ENCODE assay signal across 1 cellular context in the genomic region with DNA sequence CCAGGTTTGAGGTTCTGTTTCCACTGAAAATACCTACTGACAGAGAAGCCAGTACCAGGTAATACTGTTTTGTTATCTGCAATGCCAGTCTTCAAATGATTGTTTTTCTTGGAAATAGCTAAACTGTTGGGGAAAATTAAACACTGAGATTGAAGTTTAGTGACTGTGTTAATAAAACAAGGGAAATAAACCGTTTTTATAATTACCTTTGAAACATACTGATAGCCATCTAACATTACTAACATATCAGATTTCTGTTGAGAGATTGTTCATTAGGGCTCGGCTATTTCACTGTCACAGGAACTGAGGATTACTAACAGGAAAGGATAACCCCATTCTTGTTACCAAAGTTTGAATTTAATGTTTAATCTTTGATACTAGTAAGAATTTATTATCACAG.
A peak's percentile ranks its signal among the peaks of the same experiment; 100 is the strongest.
TF ChIP-seq lines count a peak whose summit lies in the region.

No MANE protein-coding gene starts in this region.

TF ChIP-seq in HEK293, 187 proteins besides CTCF, POLR2A, EP300 and RAD21 (continued from another document):
- TF ChIP-seq, protein P1, sequence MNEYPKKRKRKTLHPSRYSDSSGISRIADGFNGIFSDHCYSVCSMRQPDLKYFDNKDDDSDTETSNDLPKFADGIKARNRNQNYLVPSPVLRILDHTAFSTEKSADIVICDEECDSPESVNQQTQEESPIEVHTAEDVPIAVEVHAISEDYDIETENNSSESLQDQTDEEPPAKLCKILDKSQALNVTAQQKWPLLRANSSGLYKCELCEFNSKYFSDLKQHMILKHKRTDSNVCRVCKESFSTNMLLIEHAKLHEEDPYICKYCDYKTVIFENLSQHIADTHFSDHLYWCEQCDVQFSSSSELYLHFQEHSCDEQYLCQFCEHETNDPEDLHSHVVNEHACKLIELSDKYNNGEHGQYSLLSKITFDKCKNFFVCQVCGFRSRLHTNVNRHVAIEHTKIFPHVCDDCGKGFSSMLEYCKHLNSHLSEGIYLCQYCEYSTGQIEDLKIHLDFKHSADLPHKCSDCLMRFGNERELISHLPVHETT (tag by site-specific recombination; IDR thresholded peaks at IDR 0.05): no peak
- TF ChIP-seq ZNF138 (tag by site-specific recombination; IDR thresholded peaks at IDR 0.05; ENCODE audit: borderline replicate concordance): no peak
- TF ChIP-seq ZNF19 (tag by site-specific recombination; IDR thresholded peaks at IDR 0.05; ENCODE audit: low read depth): no peak
- TF ChIP-seq, protein P2, sequence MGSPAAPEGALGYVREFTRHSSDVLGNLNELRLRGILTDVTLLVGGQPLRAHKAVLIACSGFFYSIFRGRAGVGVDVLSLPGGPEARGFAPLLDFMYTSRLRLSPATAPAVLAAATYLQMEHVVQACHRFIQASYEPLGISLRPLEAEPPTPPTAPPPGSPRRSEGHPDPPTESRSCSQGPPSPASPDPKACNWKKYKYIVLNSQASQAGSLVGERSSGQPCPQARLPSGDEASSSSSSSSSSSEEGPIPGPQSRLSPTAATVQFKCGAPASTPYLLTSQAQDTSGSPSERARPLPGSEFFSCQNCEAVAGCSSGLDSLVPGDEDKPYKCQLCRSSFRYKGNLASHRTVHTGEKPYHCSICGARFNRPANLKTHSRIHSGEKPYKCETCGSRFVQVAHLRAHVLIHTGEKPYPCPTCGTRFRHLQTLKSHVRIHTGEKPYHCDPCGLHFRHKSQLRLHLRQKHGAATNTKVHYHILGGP (tag by site-specific recombination; IDR thresholded peaks at IDR 0.05): peak; percentile 27; the same call in 1 of the 2 replicates
- TF ChIP-seq FEZF1 (tag by site-specific recombination; IDR thresholded peaks at IDR 0.05): peak; percentile 66
- TF ChIP-seq ZNF214 (tag by site-specific recombination; IDR thresholded peaks at IDR 0.05; ENCODE audit: borderline replicate concordance): no peak
- TF ChIP-seq, protein P3, sequence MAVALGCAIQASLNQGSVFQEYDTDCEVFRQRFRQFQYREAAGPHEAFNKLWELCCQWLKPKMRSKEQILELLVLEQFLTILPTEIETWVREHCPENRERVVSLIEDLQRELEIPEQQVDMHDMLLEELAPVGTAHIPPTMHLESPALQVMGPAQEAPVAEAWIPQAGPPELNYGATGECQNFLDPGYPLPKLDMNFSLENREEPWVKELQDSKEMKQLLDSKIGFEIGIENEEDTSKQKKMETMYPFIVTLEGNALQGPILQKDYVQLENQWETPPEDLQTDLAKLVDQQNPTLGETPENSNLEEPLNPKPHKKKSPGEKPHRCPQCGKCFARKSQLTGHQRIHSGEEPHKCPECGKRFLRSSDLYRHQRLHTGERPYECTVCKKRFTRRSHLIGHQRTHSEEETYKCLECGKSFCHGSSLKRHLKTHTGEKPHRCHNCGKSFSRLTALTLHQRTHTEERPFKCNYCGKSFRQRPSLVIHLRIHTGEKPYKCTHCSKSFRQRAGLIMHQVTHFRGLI (tag by site-specific recombination; IDR thresholded peaks at IDR 0.05): peak; percentile 13; the same call in 1 of the 2 replicates
- TF ChIP-seq ZNF48 (tag by site-specific recombination; IDR thresholded peaks at IDR 0.05): no peak
- TF ChIP-seq ZNF2 (tag by site-specific recombination; IDR thresholded peaks at IDR 0.05): no peak
- TF ChIP-seq, protein P4, sequence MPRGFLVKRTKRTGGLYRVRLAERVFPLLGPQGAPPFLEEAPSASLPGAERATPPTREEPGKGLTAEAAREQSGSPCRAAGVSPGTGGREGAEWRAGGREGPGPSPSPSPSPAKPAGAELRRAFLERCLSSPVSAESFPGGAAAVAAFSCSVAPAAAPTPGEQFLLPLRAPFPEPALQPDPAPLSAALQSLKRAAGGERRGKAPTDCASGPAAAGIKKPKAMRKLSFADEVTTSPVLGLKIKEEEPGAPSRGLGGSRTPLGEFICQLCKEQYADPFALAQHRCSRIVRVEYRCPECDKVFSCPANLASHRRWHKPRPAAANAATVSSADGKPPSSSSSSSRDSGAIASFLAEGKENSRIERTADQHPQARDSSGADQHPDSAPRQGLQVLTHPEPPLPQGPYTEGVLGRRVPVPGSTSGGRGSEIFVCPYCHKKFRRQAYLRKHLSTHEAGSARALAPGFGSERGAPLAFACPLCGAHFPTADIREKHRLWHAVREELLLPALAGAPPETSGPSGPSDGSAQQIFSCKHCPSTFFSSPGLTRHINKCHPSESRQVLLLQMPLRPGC (tag by site-specific recombination; IDR thresholded peaks at IDR 0.05): no peak
- TF ChIP-seq, protein P5, sequence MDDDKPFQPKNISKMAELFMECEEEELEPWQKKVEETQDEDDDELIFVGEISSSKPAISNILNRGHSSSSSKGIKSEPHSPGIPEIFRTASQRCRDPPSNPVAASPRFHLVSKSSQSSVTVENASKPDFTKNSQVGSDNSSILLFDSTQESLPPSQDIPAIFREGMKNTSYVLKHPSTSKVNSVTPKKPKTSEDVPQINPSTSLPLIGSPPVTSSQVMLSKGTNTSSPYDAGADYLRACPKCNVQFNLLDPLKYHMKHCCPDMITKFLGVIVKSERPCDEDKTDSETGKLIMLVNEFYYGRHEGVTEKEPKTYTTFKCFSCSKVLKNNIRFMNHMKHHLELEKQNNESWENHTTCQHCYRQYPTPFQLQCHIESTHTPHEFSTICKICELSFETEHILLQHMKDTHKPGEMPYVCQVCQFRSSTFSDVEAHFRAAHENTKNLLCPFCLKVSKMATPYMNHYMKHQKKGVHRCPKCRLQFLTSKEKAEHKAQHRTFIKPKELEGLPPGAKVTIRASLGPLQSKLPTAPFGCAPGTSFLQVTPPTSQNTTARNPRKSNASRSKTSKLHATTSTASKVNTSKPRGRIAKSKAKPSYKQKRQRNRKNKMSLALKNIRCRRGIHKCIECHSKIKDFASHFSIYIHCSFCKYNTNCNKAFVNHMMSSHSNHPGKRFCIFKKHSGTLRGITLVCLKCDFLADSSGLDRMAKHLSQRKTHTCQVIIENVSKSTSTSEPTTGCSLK (tag by site-specific recombination; IDR thresholded peaks at IDR 0.05): no peak
- peak; percentile 43; the same call in 1 of the 2 replicates for TF ChIP-seq ZNF843 (tag by site-specific recombination; IDR thresholded peaks at IDR 0.05)
- TF ChIP-seq ZNF174 (tag by site-specific recombination; IDR thresholded peaks at IDR 0.05): no peak
- TF ChIP-seq ZBTB17 (tag by site-specific recombination; IDR thresholded peaks at IDR 0.05): no peak
- 0 out of 2 replicates have a peak, but pooled peaks have one; percentile 27 for TF ChIP-seq TCF7L2 (IDR thresholded peaks at IDR 0.05; ENCODE audit: borderline replicate concordance, low read depth, low read length)
- TF ChIP-seq, protein P6, sequence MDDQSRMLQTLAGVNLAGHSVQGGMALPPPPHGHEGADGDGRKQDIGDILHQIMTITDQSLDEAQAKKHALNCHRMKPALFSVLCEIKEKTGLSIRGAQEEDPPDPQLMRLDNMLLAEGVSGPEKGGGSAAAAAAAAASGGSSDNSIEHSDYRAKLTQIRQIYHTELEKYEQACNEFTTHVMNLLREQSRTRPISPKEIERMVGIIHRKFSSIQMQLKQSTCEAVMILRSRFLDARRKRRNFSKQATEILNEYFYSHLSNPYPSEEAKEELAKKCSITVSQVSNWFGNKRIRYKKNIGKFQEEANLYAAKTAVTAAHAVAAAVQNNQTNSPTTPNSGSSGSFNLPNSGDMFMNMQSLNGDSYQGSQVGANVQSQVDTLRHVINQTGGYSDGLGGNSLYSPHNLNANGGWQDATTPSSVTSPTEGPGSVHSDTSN (CRISPR knock-in tag; IDR thresholded peaks at IDR 0.05): no peak
- TF ChIP-seq, protein P7, sequence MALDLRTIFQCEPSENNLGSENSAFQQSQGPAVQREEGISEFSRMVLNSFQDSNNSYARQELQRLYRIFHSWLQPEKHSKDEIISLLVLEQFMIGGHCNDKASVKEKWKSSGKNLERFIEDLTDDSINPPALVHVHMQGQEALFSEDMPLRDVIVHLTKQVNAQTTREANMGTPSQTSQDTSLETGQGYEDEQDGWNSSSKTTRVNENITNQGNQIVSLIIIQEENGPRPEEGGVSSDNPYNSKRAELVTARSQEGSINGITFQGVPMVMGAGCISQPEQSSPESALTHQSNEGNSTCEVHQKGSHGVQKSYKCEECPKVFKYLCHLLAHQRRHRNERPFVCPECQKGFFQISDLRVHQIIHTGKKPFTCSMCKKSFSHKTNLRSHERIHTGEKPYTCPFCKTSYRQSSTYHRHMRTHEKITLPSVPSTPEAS (tag by site-specific recombination; IDR thresholded peaks at IDR 0.05): no peak
- TF ChIP-seq, protein P8, sequence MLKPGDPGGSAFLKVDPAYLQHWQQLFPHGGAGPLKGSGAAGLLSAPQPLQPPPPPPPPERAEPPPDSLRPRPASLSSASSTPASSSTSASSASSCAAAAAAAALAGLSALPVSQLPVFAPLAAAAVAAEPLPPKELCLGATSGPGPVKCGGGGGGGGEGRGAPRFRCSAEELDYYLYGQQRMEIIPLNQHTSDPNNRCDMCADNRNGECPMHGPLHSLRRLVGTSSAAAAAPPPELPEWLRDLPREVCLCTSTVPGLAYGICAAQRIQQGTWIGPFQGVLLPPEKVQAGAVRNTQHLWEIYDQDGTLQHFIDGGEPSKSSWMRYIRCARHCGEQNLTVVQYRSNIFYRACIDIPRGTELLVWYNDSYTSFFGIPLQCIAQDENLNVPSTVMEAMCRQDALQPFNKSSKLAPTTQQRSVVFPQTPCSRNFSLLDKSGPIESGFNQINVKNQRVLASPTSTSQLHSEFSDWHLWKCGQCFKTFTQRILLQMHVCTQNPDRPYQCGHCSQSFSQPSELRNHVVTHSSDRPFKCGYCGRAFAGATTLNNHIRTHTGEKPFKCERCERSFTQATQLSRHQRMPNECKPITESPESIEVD (tag by site-specific recombination; IDR thresholded peaks at IDR 0.05): peak; percentile 64
- TF ChIP-seq HOXD13 (CRISPR knock-in tag; IDR thresholded peaks at IDR 0.05; ENCODE audit: borderline replicate concordance): no peak
- no peak for TF ChIP-seq SCRT2 (tag by site-specific recombination; IDR thresholded peaks at IDR 0.05)
- no peak for TF ChIP-seq ZNF473 (tag by site-specific recombination; IDR thresholded peaks at IDR 0.05)
